Comparison of ENCODE assay signal across 8 cellular contexts in genomic region chr9:89318123-89319014, GRCh38. TPM values are rescaled to one million over a fixed set of nuclear protein-coding genes. Genes with fewer than 3 reads are reported as not detected.
DNase-seq lines count a peak whose midpoint lies in the region; ATAC-seq and TF ChIP-seq lines count a peak whose summit lies in the region.

SECISBP2 (plus strand) TSS chr9:89318500; CDS start chr9:89318577, 77 bp downstream.

- H3K4me1 ChIP-seq in fibroblast of lung (ENCODE audit: control insufficient read depth, extremely low read depth, insufficient read depth, low read length) = peaks cover 11% of the 10 kb centered on the region

- peak within 1 kb of the TSS; percentile 53 for H2AFZ ChIP-seq in fibroblast of lung (ENCODE audit: low read length)

- no peaks in the 10 kb centered on the region for H3K27me3 Mint-ChIP-seq in activated T-helper 17 cell treated with anti-CD3 and anti-CD28 coated beads, Interleukin-2, amount 50 U/mL, for 72 hours
- peaks cover 0 to 4% (median 0%) of the 10 kb centered on the region in 5 donors for H3K27me3 Mint-ChIP-seq in naive thymus-derived CD8-positive, alpha-beta T cell

- H4K20me1 ChIP-seq in fibroblast of lung (ENCODE audit: control insufficient read depth, extremely low read depth, insufficient read depth, low read length) = peaks cover 2% of the 10 kb centered on the region

- peak within 1 kb of the TSS; percentile 99 for H3K27ac ChIP-seq in RWPE1
- peak within 1 kb of the TSS; percentile 99 for H3K27ac ChIP-seq in fibroblast of lung (ENCODE audit: insufficient read depth, low read length)

- peak within 1 kb of the TSS; percentile 93 for H3K4me3 Mint-ChIP-seq in activated T-helper 17 cell treated with anti-CD3 and anti-CD28 coated beads, Interleukin-2, amount 50 U/mL, for 72 hours
- peak within 1 kb of the TSS; percentile 83 to 94 (median 89) for H3K4me3 Mint-ChIP-seq in naive thymus-derived CD8-positive, alpha-beta T cell

- CTCF ChIA-PET in RWPE1 (lab: Yijun Ruan, JAX) = interaction anchor here (0.5 to 0.7 kb wide), 6 partner anchors 11 to 1043 kb away, joined by 3 to 4 read pairs (median 3); no protein-coding TSS in a partner anchor

- no peaks in the 10 kb centered on the region for H3K9me3 Mint-ChIP-seq in activated T-helper 17 cell treated with anti-CD3 and anti-CD28 coated beads, Interleukin-2, amount 50 U/mL, for 72 hours
- no peaks in the 10 kb centered on the region for H3K9me3 Mint-ChIP-seq in naive thymus-derived CD8-positive, alpha-beta T cell

- H3K27ac Mint-ChIP-seq in activated T-helper 17 cell treated with anti-CD3 and anti-CD28 coated beads, Interleukin-2, amount 50 U/mL, for 72 hours = peak within 1 kb of the TSS; percentile 97
- H3K27ac Mint-ChIP-seq in naive thymus-derived CD8-positive, alpha-beta T cell = peak within 1 kb of the TSS; percentile 87 to 99 (median 98)

- peak within 1 kb of the TSS; percentile 100 for H3K9ac ChIP-seq in fibroblast of lung (ENCODE audit: insufficient read depth, low read length)

- peak within 1 kb of the TSS; percentile 83 for H3K4me2 ChIP-seq in fibroblast of lung (ENCODE audit: extremely low read depth, insufficient read depth, low read length)

- H3K9me3 ChIP-seq in fibroblast of lung (ENCODE audit: control insufficient read depth, insufficient read depth, low read depth, low read length) = no peaks in the 10 kb centered on the region

- TF ChIP-seq CTCF in LNCaP clone FGC (IDR thresholded peaks at IDR 0.05; ENCODE audit: control insufficient read depth, extremely low read depth, insufficient read depth) (peak; percentile 74), RWPE1 (conservative IDR thresholded peaks at IDR 0.05; ENCODE audit: low read depth) (peak; percentile 83), fibroblast of lung (conservative IDR thresholded peaks at IDR 0.05 in 1 of 2, IDR thresholded peaks at IDR 0.05 in 1 of 2; ENCODE audit: low read depth in 1 of 2, low read length in 2 of 2) (peak; percentile 74 to 76)

- peaks cover 50% of the 10 kb centered on the region for H3K4me1 Mint-ChIP-seq in activated T-helper 17 cell treated with anti-CD3 and anti-CD28 coated beads, Interleukin-2, amount 50 U/mL, for 72 hours
- peaks cover 21 to 68% (median 49%) of the 10 kb centered on the region in 4 donors for H3K4me1 Mint-ChIP-seq in naive thymus-derived CD8-positive, alpha-beta T cell

- POLR2A ChIA-PET in RWPE1 (lab: Yijun Ruan, JAX; ENCODE audit: low non-redundant PET) = interaction anchor here (0.9 kb wide), 1 partner anchor 31 kb away, joined by 3 read pairs; no protein-coding TSS in a partner anchor
- POLR2A ChIA-PET in naive thymus-derived CD8-positive, alpha-beta T cell (lab: Charles Lee) = interaction anchor here (0.6 to 3.2 kb wide), 10 partner anchors 8 to 240 kb away, joined by 3 to 29 read pairs (median 3); partner anchors contain the start of gene CKS2

- peaks cover 2% of the 10 kb centered on the region for H3K36me3 ChIP-seq in fibroblast of lung (ENCODE audit: control insufficient read depth, insufficient read depth, low read length)

- DNase-seq in ELR (ENCODE audit: low read depth) = peak; percentile 96
- peak; percentile 91 for DNase-seq in H4 (ENCODE audit: low spot score)
- peak; percentile 96 for DNase-seq in LNCaP clone FGC (ENCODE audit: low read depth)
- peak; percentile 92 for DNase-seq in RWPE1 (ENCODE audit: low spot score)
- DNase-seq in fibroblast of lung (ENCODE audit: low read depth in 2 of 2) = peak; percentile 96 to 99
- DNase-seq in naive thymus-derived CD8-positive, alpha-beta T cell = peak; percentile 86 to 99 (median 92)
- DNase-seq in stimulated activated naive CD4-positive, alpha-beta T cell (lab: John Stamatoyannopoulos, UW) = peak; percentile 86 to 96 (median 92)

- H3K79me2 ChIP-seq in fibroblast of lung (ENCODE audit: control insufficient read depth, insufficient read depth, low read length) = peaks cover 64% of the 10 kb centered on the region

- peaks cover 98% of the 10 kb centered on the region for H3K36me3 Mint-ChIP-seq in activated T-helper 17 cell treated with anti-CD3 and anti-CD28 coated beads, Interleukin-2, amount 50 U/mL, for 72 hours (ENCODE audit: low read depth)
- peaks cover 0 to 46% (median 16%) of the 10 kb centered on the region in 3 donors for H3K36me3 Mint-ChIP-seq in naive thymus-derived CD8-positive, alpha-beta T cell

- H3K4me3 ChIP-seq in LNCaP clone FGC (ENCODE audit: low read depth, low read length) (peak within 1 kb of the TSS; percentile 69), fibroblast of lung (replicated peaks in 1 of 4; ENCODE audit: control extremely low read depth in 1 of 4, insufficient read depth in 1 of 4, low read depth in 3 of 4, low read length in 4 of 4) (peak within 1 kb of the TSS; percentile 43 to 94 (median 52))

- peak; percentile 94 for ATAC-seq in activated T-helper 17 cell treated with anti-CD3 and anti-CD28 coated beads, Interleukin-2, amount 50 U/mL, for 72 hours (replicated peaks)
- ATAC-seq in naive thymus-derived CD8-positive, alpha-beta T cell = peak; percentile 86 to 89

- no peaks in the 10 kb centered on the region for H3K27me3 ChIP-seq in fibroblast of lung (ENCODE audit: control insufficient read depth, insufficient read depth, low read length)

RNA-seq across cellular contexts. Expression of gene SECISBP2, which starts in this region (rescaled TPM):
- 14.1 and 18.7 TPM in 2 replicates for total RNA-seq in H4 (2014; rRNA removed; shearing (Covaris generic))
- total RNA-seq in activated T-helper 17 cell treated with anti-CD3 and anti-CD28 coated beads, Interleukin-2, amount 50 U/mL, for 72 hours = 10 to 100 TPM; 33.1 to 40.1 TPM
- total RNA-seq in fibroblast of lung = 29.0 and 33.0 TPM in 2 replicates
- polyA plus RNA-seq in fibroblast of lung = 20.9 and 23.0 TPM in 2 replicates
- 11.8 and 13.4 TPM in 2 replicates for polyA plus RNA-seq in fibroblast of lung (2012)
- 10.4 and 16.0 TPM in 2 replicates for polyA minus RNA-seq in fibroblast of lung (ENCODE audit: low replicate concordance)
- total RNA-seq in naive thymus-derived CD8-positive, alpha-beta T cell = 100 to 1,000 TPM; 105 to 112 TPM
- polyA plus RNA-seq in naive thymus-derived CD8-positive, alpha-beta T cell = 10 to 100 TPM; 19.6 to 27.9 (median 21.2) TPM

Comparison
In these comparisons a context has a peak if more than half of its experiments do, and no peak if none do; other contexts are left out.
1. Peak in every context shown above with its lines: DNase-seq, ATAC-seq, H3K4me3 ChIP-seq and H3K27ac ChIP-seq.